Comparison of ENCODE assay signal across 18 cellular contexts in genomic region chr20:64236137-64237088, GRCh38.
"Had no signal": no experiment of that assay in that cellular context is flagged by ENCODE, and none has a peak within 500 bp of the region (broad histone marks: within the 10 kb centered on the region; RNA-seq: fewer than 3 reads in every experiment).

No MANE protein-coding gene starts in this region.

- FAIRE-seq: TTC549 had no signal

- H3K27me3 ChIP-seq: breast epithelium, upper lobe of left lung had no signal

- H3K4me1 ChIP-seq: breast epithelium, upper lobe of left lung had no signal

- ATAC-seq: activated CD8-positive, alpha-beta T cell treated with anti-CD3 and anti-CD28 coated beads, Interleukin-2, amount 10 ng/mL, durations not matched to agents 7 days and 5 days; activated naive CD4-positive, alpha-beta T cell treated with anti-CD3 and anti-CD28 coated beads, Interleukin-2, amount 50 U/mL, for 72 hours; left ventricle myocardium superior; stimulated activated naive CD8-positive, alpha-beta T cell treated with anti-CD3 and anti-CD28 coated beads, Interleukin-15, Interleukin-2, amounts not matched to agents 100 U/mL and 50 U/mL, for 24 hours; T-cell had no signal

- H3K9me3 ChIP-seq: breast epithelium, upper lobe of left lung had no signal

- H3K4me3 ChIP-seq: breast epithelium, upper lobe of left lung had no signal

- H3K27ac ChIP-seq: breast epithelium, epithelial cell of prostate, upper lobe of left lung, WERI-Rb-1 had no signal

- DNase-seq: activated CD4-positive, alpha-beta T cell treated with anti-CD3 and anti-CD28 coated beads for 1 hour; activated CD4-positive, alpha-beta T cell treated with anti-CD3 and anti-CD28 coated beads, Interleukin-2, amount 50 U/mL, for 1 hour; activated CD8-positive, alpha-beta T cell treated with anti-CD3 and anti-CD28 coated beads, Interleukin-2, amount 10 ng/mL, durations not matched to agents 7 days and 5 days; activated gamma-delta T cell treated with Interleukin-2 at 50 U/mL for 16 hours; cortex of kidney; left ventricle myocardium superior; mesenchymal stem cell; occipital lobe; stimulated activated CD4-positive, alpha-beta T cell treated with anti-CD3 and anti-CD28 coated beads, Interleukin-12 subunit alpha, Interleukin-12 subunit beta, amount 100 ng/mL, for 4 hours; stimulated activated CD4-positive, alpha-beta T cell treated with anti-CD3 and anti-CD28 coated beads, Interleukin-4, amount 100 ng/mL, for 4 hours; stimulated activated naive CD8-positive, alpha-beta T cell treated with anti-CD3 and anti-CD28 coated beads, Interleukin-15, Interleukin-2, amounts not matched to agents 100 U/mL and 50 U/mL, for 24 hours; T-cell; WERI-Rb-1 had no signal

- H3K36me3 ChIP-seq: breast epithelium, upper lobe of left lung, WERI-Rb-1 had no signal
